Comparison of ENCODE assay signal across 8 cellular contexts in the genomic region with DNA sequence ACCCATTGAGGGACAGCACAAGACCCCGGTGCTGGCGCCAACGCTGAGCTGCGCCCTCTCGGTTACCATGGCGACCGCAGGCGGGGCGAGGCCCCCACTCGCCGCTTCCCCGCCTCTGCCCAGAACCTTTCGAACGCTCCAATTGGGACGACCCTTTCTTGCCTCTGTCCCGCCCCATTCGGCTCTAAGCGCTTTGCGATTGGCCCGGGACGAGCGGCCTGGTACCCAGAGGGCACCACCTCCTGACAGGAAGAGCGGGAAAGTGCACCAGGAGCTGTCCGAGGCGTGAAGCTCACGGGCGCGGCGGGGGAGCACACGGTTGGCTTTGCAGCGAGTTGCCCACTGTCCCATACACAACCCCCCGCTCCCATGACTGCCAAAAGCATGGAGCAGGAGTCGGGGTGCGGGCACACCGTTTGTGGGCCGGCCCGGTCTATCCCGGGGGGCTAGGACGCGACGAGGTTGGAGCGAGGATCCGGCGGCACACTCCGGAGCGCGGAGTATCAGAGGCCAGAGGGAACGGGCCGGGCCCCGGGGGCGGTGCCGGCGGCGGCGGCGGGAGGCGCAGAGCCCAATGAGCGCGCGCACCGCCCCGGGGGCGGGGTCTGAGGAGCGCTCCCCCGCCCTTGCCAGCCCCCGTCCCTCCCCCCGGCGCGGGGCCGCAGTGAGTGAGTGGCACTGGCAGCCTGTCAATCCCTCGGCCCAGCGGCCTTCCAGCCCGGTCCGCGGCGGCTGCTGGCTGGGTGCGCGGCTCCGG. TPM values are rescaled to one million over a fixed set of nuclear protein-coding genes. Genes with fewer than 3 reads are reported as not detected.
A peak's percentile ranks its signal among the peaks of the same experiment; 100 is the strongest.
DNase-seq lines count a peak whose midpoint lies in the region; ATAC-seq and TF ChIP-seq lines count a peak whose summit lies in the region.

No MANE protein-coding gene starts in this region.

- H3K36me3 ChIP-seq in mucosa of rectum (ENCODE audit: control insufficient read depth in 2 of 2, insufficient read depth in 2 of 2, low read length in 2 of 2), result no peaks in the 10 kb centered on the region

- H3K4me1 Mint-ChIP-seq in IgD-negative memory B cell, result peaks cover 11 to 25% (median 20%) of the 10 kb centered on the region in 3 donors

- peaks cover 9 to 16% of the 10 kb centered on the region in 2 donors for H3K4me1 ChIP-seq in mucosa of rectum (ENCODE audit: control insufficient read depth in 2 of 2, insufficient read depth in 2 of 2, low read length in 2 of 2)

- peak overlapping the region; percentile 69 to 76 for H3K4me3 ChIP-seq in mucosa of rectum (ENCODE audit: low read length in 2 of 2)

- peak overlapping the region; percentile 9 to 65 for H3K9ac ChIP-seq in mucosa of rectum (ENCODE audit: low read depth in 1 of 2, low read length in 2 of 2)

- no peaks in the 10 kb centered on the region for H3K9me3 ChIP-seq in mucosa of rectum (ENCODE audit: control insufficient read depth in 2 of 2, low read length in 2 of 2)

- peaks cover 0 to 2% of the 10 kb centered on the region in 2 donors for H3K27me3 ChIP-seq in mucosa of rectum (ENCODE audit: control insufficient read depth in 2 of 2, insufficient read depth in 2 of 2, low read length in 2 of 2)

- peaks cover 3% of the 10 kb centered on the region for H3K36me3 Mint-ChIP-seq in IgD-negative memory B cell

- H3K9me3 Mint-ChIP-seq in IgD-negative memory B cell, result no peaks in the 10 kb centered on the region

- DNase-seq in DMS114 treated with DMSO at 0.1 percent for 48 hours (lab: John Stamatoyannopoulos, UW; ENCODE audit: unreplicated experiment) (peak; percentile 95), OCI-M1 (lab: John Stamatoyannopoulos, UW) (peak; percentile 83), erythroblast (lab: John Stamatoyannopoulos, UW) (peak; percentile 97)
- DNase-seq in activated T-cell treated with anti-CD3 and anti-CD28 coated beads, Interleukin-2, amount 50 U/mL, for 1 hour, result peak; percentile 95
- DNase-seq in stimulated activated CD8-positive, alpha-beta memory T cell treated with anti-CD3 and anti-CD28 coated beads, Interleukin-4, amount 100 ng/mL, for 4 hours (ENCODE audit: low read depth in 2 of 2, low spot score in 1 of 2), result peak; percentile 79 to 84

- no peaks in the 10 kb centered on the region for H3K27me3 Mint-ChIP-seq in IgD-negative memory B cell

- peak overlapping the region; percentile 95 to 100 (median 99) for H3K4me3 Mint-ChIP-seq in IgD-negative memory B cell

- peak overlapping the region; percentile 80 to 82 for H3K27ac ChIP-seq in mucosa of rectum (ENCODE audit: low read depth in 2 of 2, low read length in 2 of 2)

- peak overlapping the region; percentile 94 to 100 (median 99) for H3K27ac Mint-ChIP-seq in IgD-negative memory B cell

- peak; percentile 72 for TF ChIP-seq POLR2A in erythroblast (IDR thresholded peaks at IDR 0.05; ENCODE audit: low read length)

- peak; percentile 71 for ATAC-seq in GM21529 (IDR thresholded peaks at IDR 0.05; ENCODE audit: unreplicated experiment)

RNA-seq across cellular contexts. Expression of a gene that starts 1.0 kb away (rescaled TPM):
- 7.2 TPM for polyA plus RNA-seq in IgD-negative memory B cell

RNA-seq across cellular contexts. Expression of a gene that starts 39.2 kb away (rescaled TPM):
- 74.7 TPM for polyA plus RNA-seq in IgD-negative memory B cell

Comparison
In these comparisons a context has a peak if more than half of its experiments do, and no peak if none do; other contexts are left out.
1. Peak in every context shown above with its lines: DNase-seq, ATAC-seq, H3K4me3 ChIP-seq and H3K27ac ChIP-seq.